10 cellular contexts compared by ENCODE assay signal in the genomic region with DNA sequence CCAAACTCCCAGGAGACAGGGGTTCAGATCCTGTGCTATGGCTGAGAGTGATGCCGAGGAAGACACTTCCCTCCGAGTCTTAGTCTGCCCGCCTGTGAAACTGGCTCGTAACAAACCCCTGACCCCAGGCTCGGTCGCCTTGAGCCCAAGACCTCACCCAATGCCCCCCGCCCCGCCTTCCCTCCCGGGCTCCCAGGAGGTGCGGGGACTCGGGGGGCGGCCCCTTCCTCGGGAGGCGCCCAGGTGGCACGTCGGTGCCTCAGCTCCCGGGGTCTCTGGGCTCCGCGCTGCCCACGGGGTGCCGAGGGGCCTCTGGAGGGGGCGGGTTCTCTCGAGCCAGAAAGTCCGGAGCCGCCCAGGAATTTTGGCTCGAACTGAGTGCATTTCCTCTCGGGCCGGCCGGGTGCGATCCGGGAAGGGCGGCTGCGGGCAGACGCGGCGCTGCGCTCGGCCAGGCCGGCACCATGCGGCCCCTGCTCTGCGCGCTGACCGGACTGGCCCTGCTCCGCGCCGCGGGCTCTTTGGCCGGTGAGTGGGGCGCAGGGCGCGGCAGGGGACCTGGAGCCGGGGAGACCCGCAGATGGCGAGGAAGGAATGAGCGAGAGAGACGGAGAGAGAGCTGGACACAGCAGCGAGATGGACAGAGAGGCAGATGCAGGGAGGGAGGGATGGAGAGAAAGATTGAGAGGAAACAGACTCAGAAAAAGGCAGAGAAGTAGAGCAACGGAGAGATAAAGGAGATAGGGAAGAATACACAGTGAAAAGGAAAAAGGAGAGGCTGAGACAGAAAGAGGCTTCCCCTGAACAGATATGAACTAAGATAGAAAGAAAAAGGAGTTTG. TPM values are rescaled to one million over a fixed set of nuclear protein-coding genes. Genes with fewer than 3 reads are reported as not detected.
DNase-seq lines count a peak whose midpoint lies in the region; ATAC-seq and TF ChIP-seq lines count a peak whose summit lies in the region.
"Had no signal": no experiment of that assay in that cellular context is flagged by ENCODE, and none has a peak within 500 bp of the region (broad histone marks: within the 10 kb centered on the region; RNA-seq: fewer than 3 reads in every experiment).

A gene with protein sequence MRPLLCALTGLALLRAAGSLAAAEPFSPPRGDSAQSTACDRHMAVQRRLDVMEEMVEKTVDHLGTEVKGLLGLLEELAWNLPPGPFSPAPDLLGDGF (plus strand): TSS at position 432 of the 841 bp plus-strand sequence. CDS start 33 bp downstream, at position 465.

- POLR2A ChIA-PET in activated CD4-positive, alpha-beta memory T cell treated with anti-CD3 and anti-CD28 coated beads for 36 hours (lab: Charles Lee), result no interaction called here
- POLR2A ChIA-PET in activated CD4-positive, alpha-beta memory T cell treated with anti-CD3 and anti-CD28 coated beads, Interleukin-2, amount 10 ng/mL, durations not matched to agents 7 days and 5 days (lab: Charles Lee), result no interaction called here

- no peaks in the 10 kb centered on the region for H3K36me3 ChIP-seq in esophagus (ENCODE audit: control insufficient read depth in 2 of 2, insufficient read depth in 2 of 2, low read length in 1 of 2)
- H3K36me3 ChIP-seq in upper lobe of right lung, result no peaks in the 10 kb centered on the region

- peaks cover 3% of the 10 kb centered on the region for H3K4me1 Mint-ChIP-seq in activated CD4-positive, alpha-beta memory T cell treated with anti-CD3 and anti-CD28 coated beads for 36 hours (ENCODE audit: low read depth)
- peaks cover 3% of the 10 kb centered on the region for H3K4me1 Mint-ChIP-seq in activated CD4-positive, alpha-beta memory T cell treated with anti-CD3 and anti-CD28 coated beads, Interleukin-2, amount 10 ng/mL, durations not matched to agents 7 days and 5 days
- H3K4me1 Mint-ChIP-seq in mesothelial cell of epicardium, result peaks cover 26% of the 10 kb centered on the region

- WGBS in esophagus, 2 donors, result 4 to 5% methylated on average over 56 to 58 of the region's 58 CpGs

- H3K36me3 Mint-ChIP-seq in activated CD4-positive, alpha-beta memory T cell treated with anti-CD3 and anti-CD28 coated beads for 36 hours, result no peaks in the 10 kb centered on the region
- no peaks in the 10 kb centered on the region for H3K36me3 Mint-ChIP-seq in activated CD4-positive, alpha-beta memory T cell treated with anti-CD3 and anti-CD28 coated beads, Interleukin-2, amount 10 ng/mL, durations not matched to agents 7 days and 5 days (ENCODE audit: low read depth)
- no peaks in the 10 kb centered on the region for H3K36me3 Mint-ChIP-seq in mesothelial cell of epicardium

- H3K27me3 Mint-ChIP-seq in activated CD4-positive, alpha-beta memory T cell treated with anti-CD3 and anti-CD28 coated beads for 36 hours, result peaks cover 25% of the 10 kb centered on the region
- peaks cover 31% of the 10 kb centered on the region for H3K27me3 Mint-ChIP-seq in activated CD4-positive, alpha-beta memory T cell treated with anti-CD3 and anti-CD28 coated beads, Interleukin-2, amount 10 ng/mL, durations not matched to agents 7 days and 5 days
- peaks cover 13% of the 10 kb centered on the region for H3K27me3 Mint-ChIP-seq in mesothelial cell of epicardium (ENCODE audit: low read depth)

- no peak for DNase-seq in activated CD4-positive, alpha-beta memory T cell treated with anti-CD3 and anti-CD28 coated beads for 36 hours
- no peak for DNase-seq in activated CD4-positive, alpha-beta memory T cell treated with anti-CD3 and anti-CD28 coated beads, Interleukin-2, amount 10 ng/mL, durations not matched to agents 7 days and 5 days
- peak in 1 of 2 experiments; percentile 57 for DNase-seq in mesothelial cell of epicardium (ENCODE audit: low spot score in 2 of 2, unreplicated experiment in 2 of 2)
- DNase-seq in upper lobe of right lung, result no peak
- no peak for DNase-seq in T-helper 9 cell
- DNase-seq: NCI-H1105 treated with DMSO at 0.1 percent for 48 hours had no signal

- CTCF ChIA-PET in activated CD4-positive, alpha-beta memory T cell treated with anti-CD3 and anti-CD28 coated beads for 36 hours (lab: Charles Lee), result interaction anchor here (1.4 to 4.4 kb wide), 3 partner anchors 11 to 74 kb away, joined by 6 to 54 read pairs (median 9); no protein-coding TSS in a partner anchor
- CTCF ChIA-PET in activated CD4-positive, alpha-beta memory T cell treated with anti-CD3 and anti-CD28 coated beads, Interleukin-2, amount 10 ng/mL, durations not matched to agents 7 days and 5 days (lab: Charles Lee), result interaction anchor here (2.0 kb wide), 1 partner anchor 12 kb away, joined by 7 read pairs; no protein-coding TSS in a partner anchor

- peak within 1 kb of the TSS; percentile 4 for H3K4me3 Mint-ChIP-seq in activated CD4-positive, alpha-beta memory T cell treated with anti-CD3 and anti-CD28 coated beads for 36 hours
- no peak within 1 kb of the TSS for H3K4me3 Mint-ChIP-seq in activated CD4-positive, alpha-beta memory T cell treated with anti-CD3 and anti-CD28 coated beads, Interleukin-2, amount 10 ng/mL, durations not matched to agents 7 days and 5 days
- H3K4me3 Mint-ChIP-seq in mesothelial cell of epicardium, result peak within 1 kb of the TSS; percentile 80

- H3K27ac Mint-ChIP-seq in activated CD4-positive, alpha-beta memory T cell treated with anti-CD3 and anti-CD28 coated beads for 36 hours, result no peak within 1 kb of the TSS
- no peak within 1 kb of the TSS for H3K27ac Mint-ChIP-seq in activated CD4-positive, alpha-beta memory T cell treated with anti-CD3 and anti-CD28 coated beads, Interleukin-2, amount 10 ng/mL, durations not matched to agents 7 days and 5 days
- peak within 1 kb of the TSS; percentile 90 for H3K27ac Mint-ChIP-seq in mesothelial cell of epicardium
- H3K27ac Mint-ChIP-seq: CD14-positive monocyte had no signal

- intact Hi-C loops in activated CD4-positive, alpha-beta memory T cell treated with anti-CD3 and anti-CD28 coated beads for 36 hours (cut with micrococcal nuclease), result no loop called here
- intact Hi-C loops in upper lobe of right lung (cut with DNase I), result no loop called here

- peaks cover 0 to 7% of the 10 kb centered on the region in 2 donors for H3K4me1 ChIP-seq in esophagus (ENCODE audit: control insufficient read depth in 2 of 2, insufficient read depth in 2 of 2, low read length in 1 of 2)
- H3K4me1 ChIP-seq in upper lobe of right lung, result peaks cover 11% of the 10 kb centered on the region

- peak; percentile 77 for ATAC-seq in upper lobe of right lung
- no peak for ATAC-seq in GM19395 (IDR thresholded peaks at IDR 0.05; ENCODE audit: unreplicated experiment)
- no peak for ATAC-seq in HG02938 (IDR thresholded peaks at IDR 0.05; ENCODE audit: unreplicated experiment)

- H3K9me3 Mint-ChIP-seq in activated CD4-positive, alpha-beta memory T cell treated with anti-CD3 and anti-CD28 coated beads for 36 hours, result no peaks in the 10 kb centered on the region
- no peaks in the 10 kb centered on the region for H3K9me3 Mint-ChIP-seq in activated CD4-positive, alpha-beta memory T cell treated with anti-CD3 and anti-CD28 coated beads, Interleukin-2, amount 10 ng/mL, durations not matched to agents 7 days and 5 days
- H3K9me3 Mint-ChIP-seq in mesothelial cell of epicardium, result no peaks in the 10 kb centered on the region

- TF ChIP-seq CTCF in mesothelial cell of epicardium (IDR thresholded peaks at IDR 0.05; ENCODE audit: unreplicated experiment), result no peak
- no peak for TF ChIP-seq CTCF in upper lobe of right lung (IDR thresholded peaks at IDR 0.05)

- H3K9me3 ChIP-seq in esophagus (ENCODE audit: control insufficient read depth in 2 of 2, insufficient read depth in 1 of 2, low read depth in 1 of 2, low read length in 1 of 2) (no peaks in the 10 kb centered on the region), upper lobe of right lung (no peaks in the 10 kb centered on the region)

- peak within 1 kb of the TSS; percentile 54 to 77 for H3K27ac ChIP-seq in esophagus (ENCODE audit: low read depth in 2 of 2, low read length in 1 of 2)
- peak within 1 kb of the TSS; percentile 71 for H3K27ac ChIP-seq in upper lobe of right lung

- H3K27me3 ChIP-seq in esophagus (ENCODE audit: control insufficient read depth in 1 of 2, insufficient read depth in 2 of 2, low read length in 2 of 2), result peaks cover 0 to 5% of the 10 kb centered on the region in 2 donors
- H3K27me3 ChIP-seq in upper lobe of right lung, result peaks cover 17% of the 10 kb centered on the region

- H3K4me3 ChIP-seq in esophagus (ENCODE audit: low read depth in 1 of 2, low read length in 2 of 2) (peak within 1 kb of the TSS; percentile 1 to 37), upper lobe of right lung (peak within 1 kb of the TSS; percentile 48)

RNA-seq across cellular contexts. Expression of the gene that starts here (rescaled TPM):
- total RNA-seq in activated CD4-positive, alpha-beta memory T cell treated with anti-CD3 and anti-CD28 coated beads for 36 hours, result not detected
- total RNA-seq in activated CD4-positive, alpha-beta memory T cell treated with anti-CD3 and anti-CD28 coated beads, Interleukin-2, amount 10 ng/mL, durations not matched to agents 7 days and 5 days, result not detected
- 1 to 10 TPM; 5.5 to 5.8 TPM for polyA plus RNA-seq in esophagus
- total RNA-seq in mesothelial cell of epicardium (24.0 to 30.3 TPM (median 25.1 TPM) in 3 replicates), upper lobe of right lung (24.1 TPM)
- polyA plus RNA-seq: CD14-positive monocyte had no signal

Comparison
In these comparisons a context has a peak if more than half of its experiments do, and no peak if none do; other contexts are left out.
1. RNA of the gene that starts here (total RNA-seq): 24.0 to 30.3 TPM in mesothelial cell of epicardium and 24.1 TPM in upper lobe of right lung (single experiment); not detected in activated CD4-positive, alpha-beta memory T cell treated with anti-CD3 and anti-CD28 coated beads for 36 hours and not detected in activated CD4-positive, alpha-beta memory T cell treated with anti-CD3 and anti-CD28 coated beads, Interleukin-2, amount 10 ng/mL, durations not matched to agents 7 days and 5 days; every median in the first group is over 10 times any median in the second.